In the genomic region with DNA sequence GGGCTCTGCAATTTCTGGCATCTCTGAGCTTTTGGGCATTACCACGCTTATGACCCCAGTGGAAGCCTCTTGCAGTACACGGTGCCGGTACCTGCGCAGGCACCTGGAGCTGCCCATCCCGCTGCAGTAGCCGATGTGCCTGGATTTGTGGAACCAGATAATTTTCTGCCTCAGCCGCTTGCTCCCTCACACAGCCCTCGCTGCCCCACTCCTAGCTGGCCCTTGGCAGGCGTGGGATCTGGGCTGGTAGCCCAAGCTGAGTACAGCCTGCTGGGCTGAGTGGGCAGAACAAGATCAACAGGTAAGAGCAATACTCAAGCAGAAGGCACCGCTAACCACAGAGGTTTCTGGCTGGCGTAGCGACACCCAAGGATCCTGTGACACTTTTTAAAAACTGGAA, we compare ENCODE assay signal across 21 cellular contexts.
DNase-seq lines count a peak whose midpoint lies in the region; ATAC-seq and TF ChIP-seq lines count a peak whose summit lies in the region.
"Had no signal": no experiment of that assay in that cellular context is flagged by ENCODE, and none has a peak within 500 bp of the region (broad histone marks: within the 10 kb centered on the region; RNA-seq: fewer than 3 reads in every experiment).

No MANE protein-coding gene starts in this region.

- peaks cover 0 to 5% of the 10 kb centered on the region in 2 donors for H3K9me3 Mint-ChIP-seq in activated T-cell treated with anti-CD3 and anti-CD28 coated beads, Interleukin-2, amount 50 U/mL, for 72 hours

- no peak overlapping the region for H3K27ac Mint-ChIP-seq in activated T-cell treated with anti-CD3 and anti-CD28 coated beads, Interleukin-2, amount 50 U/mL, for 72 hours

- no peaks in the 10 kb centered on the region for H3K36me3 Mint-ChIP-seq in activated T-cell treated with anti-CD3 and anti-CD28 coated beads, Interleukin-2, amount 50 U/mL, for 72 hours (ENCODE audit: insufficient read depth in 2 of 2)

- no peak overlapping the region for H3K4me3 Mint-ChIP-seq in activated T-cell treated with anti-CD3 and anti-CD28 coated beads, Interleukin-2, amount 50 U/mL, for 72 hours

- no peak for TF ChIP-seq CTCF in left lung (IDR thresholded peaks at IDR 0.05)
- TF ChIP-seq CTCF in upper lobe of right lung (IDR thresholded peaks at IDR 0.05): no peak

- no peaks in the 10 kb centered on the region for H3K36me3 ChIP-seq in left lung
- no peaks in the 10 kb centered on the region for H3K36me3 ChIP-seq in upper lobe of right lung

- intact Hi-C loops in left lung (cut with DNase I) (no loop called here), upper lobe of right lung (cut with DNase I) (no loop called here), Right ventricle myocardium superior (cut with DNase I) (no loop called here)

- DNase-seq in Daoy (ENCODE audit: low read depth) (peak; percentile 1), NCI-H2029 (lab: John Stamatoyannopoulos, UW) (peak; percentile 65), left lung (peak in 1 of 2 donors; percentile 60), upper lobe of right lung (peak; percentile 57), Right ventricle myocardium superior (no peak), iPS-NIHi11 (ENCODE audit: low spot score) (no peak)
- no peak for DNase-seq in activated T-cell treated with anti-CD3 and anti-CD28 coated beads, Interleukin-2, amount 50 U/mL, for 72 hours
- DNase-seq: DND-41, HCEC 1CT, IMR-90, MM.1S, NCI-H1092, NCI-H1436 treated with DMSO at 0.1 percent for 48 hours, NCI-H2081, NCI-H2227 treated with DMSO at 0.1 percent for 48 hours, NCI-H510A treated with DMSO at 0.1 percent for 48 hours, NCI-H82, OCI-M1, SIG-M5 had no signal

- H3K9me3 ChIP-seq in left lung (peaks cover 0 to 16% of the 10 kb centered on the region in 2 donors), upper lobe of right lung (no peaks in the 10 kb centered on the region)

- no peaks in the 10 kb centered on the region for H3K4me1 ChIP-seq in left lung
- H3K4me1 ChIP-seq in upper lobe of right lung: no peaks in the 10 kb centered on the region

- H3K27ac ChIP-seq in left lung (no peak overlapping the region), upper lobe of right lung (no peak overlapping the region)
- H3K27ac ChIP-seq: C4-2B had no signal

- no peaks in the 10 kb centered on the region for H3K27me3 Mint-ChIP-seq in activated T-cell treated with anti-CD3 and anti-CD28 coated beads, Interleukin-2, amount 50 U/mL, for 72 hours (ENCODE audit: low read depth)

- no peaks in the 10 kb centered on the region for H3K4me1 Mint-ChIP-seq in activated T-cell treated with anti-CD3 and anti-CD28 coated beads, Interleukin-2, amount 50 U/mL, for 72 hours (ENCODE audit: low read depth)

- peak; percentile 21 for ATAC-seq in left lung
- ATAC-seq in upper lobe of right lung: no peak
- ATAC-seq in Right ventricle myocardium superior (ENCODE audit: poor library complexity): no peak
- no peak for ATAC-seq in activated T-cell treated with anti-CD3 and anti-CD28 coated beads, Interleukin-2, amount 50 U/mL, for 72 hours (replicated peaks in 1 of 2)
- ATAC-seq: SK-N-SH treated with all-trans-retinoic acid at 6 μM for 48 hours had no signal

- H3K4me3 ChIP-seq in left lung (no peak overlapping the region), upper lobe of right lung (no peak overlapping the region)

- no peaks in the 10 kb centered on the region for H3K27me3 ChIP-seq in left lung
- H3K27me3 ChIP-seq in upper lobe of right lung: no peaks in the 10 kb centered on the region

Comparison
In these comparisons a context has a peak if more than half of its experiments do, and no peak if none do; other contexts are left out.
1. DNase-seq: peak in Daoy (single experiment), NCI-H2029 (single experiment) and upper lobe of right lung (single experiment); none in Right ventricle myocardium superior (single experiment), activated T-cell treated with anti-CD3 and anti-CD28 coated beads, Interleukin-2, amount 50 U/mL, for 72 hours (0 of 2) and iPS-NIHi11 (single experiment).